20 cellular contexts compared by ENCODE assay signal in genomic region chr10:126131338-126131737, GRCh38.
DNase-seq lines count a peak whose midpoint lies in the region; ATAC-seq and TF ChIP-seq lines count a peak whose summit lies in the region.
"Had no signal": no experiment of that assay in that cellular context is flagged by ENCODE, and none has a peak within 500 bp of the region (broad histone marks: within the 10 kb centered on the region; RNA-seq: fewer than 3 reads in every experiment).

No MANE protein-coding gene starts in this region.

- H3K36me3 ChIP-seq in right atrium auricular region (no peaks in the 10 kb centered on the region), osteoblast (ENCODE audit: insufficient read depth, low read length) (peaks cover 62% of the 10 kb centered on the region)
- H3K36me3 ChIP-seq: esophagus squamous epithelium, HAP-1 had no signal

- H4K20me1 ChIP-seq in osteoblast (ENCODE audit: insufficient read depth, low read length) = no peaks in the 10 kb centered on the region

- H3K79me2 ChIP-seq in osteoblast (ENCODE audit: insufficient read depth, low read length) = no peaks in the 10 kb centered on the region

- no peaks in the 10 kb centered on the region for H3K27me3 ChIP-seq in right atrium auricular region
- H3K27me3 ChIP-seq in osteoblast (ENCODE audit: insufficient read depth, low read length) = no peaks in the 10 kb centered on the region
- H3K27me3 ChIP-seq: esophagus squamous epithelium had no signal

- H3K4me2 ChIP-seq in osteoblast (ENCODE audit: insufficient read depth, low read length) = no peak overlapping the region

- ATAC-seq in Right ventricle myocardium inferior (no peak), GM21515 (IDR thresholded peaks at IDR 0.05; ENCODE audit: unreplicated experiment) (no peak)
- ATAC-seq: natural killer cell treated with Interleukin-12 subunit alpha and Interleukin-12 subunit beta and Interleukin-15 and Interleukin-18, amount 100 ng/mL, for 72 hours; stimulated activated naive CD8-positive, alpha-beta T cell treated with anti-CD3 and anti-CD28 coated beads, Interleukin-15, amount 100 ng/mL, for 72 hours; T-helper 17 cell had no signal

- no peak overlapping the region for H2AFZ ChIP-seq in osteoblast (ENCODE audit: low read length)

- DNase-seq in right atrium auricular region (ENCODE audit: low spot score) (no peak), Right ventricle myocardium inferior (ENCODE audit: missing footprints) (no peak), fibroblast of peridontal ligament (ENCODE audit: extremely low read depth) (peak; percentile 54), osteoblast (ENCODE audit: insufficient read length, low spot score, missing footprints) (peak; percentile 50), medulla oblongata (ENCODE audit: extremely low spot score) (no peak), posterior cingulate gyrus (no peak)
- DNase-seq in central memory CD4-positive, alpha-beta T cell = no peak
- DNase-seq: activated CD4-positive, alpha-beta T cell treated with anti-CD3 and anti-CD28 coated beads, Interleukin-2, amount 50 U/mL, for 1 hour; anterior cingulate cortex; effector memory CD4-positive, alpha-beta T cell; esophagus squamous epithelium; left cardiac atrium; NCI-H1417; NCI-H524 treated with DMSO at 0.1 percent for 48 hours; stimulated activated naive CD8-positive, alpha-beta T cell treated with anti-CD3 and anti-CD28 coated beads, Interleukin-15, amount 100 ng/mL, for 72 hours; T-helper 17 cell had no signal

- TF ChIP-seq CTCF in right atrium auricular region (IDR thresholded peaks at IDR 0.05) (no peak), osteoblast (IDR thresholded peaks at IDR 0.05; ENCODE audit: extremely low read depth, low read depth, low read length) (no peak)

- peak overlapping the region; percentile 11 to 29 for H3K27ac ChIP-seq in right atrium auricular region
- H3K27ac ChIP-seq in osteoblast (ENCODE audit: low read depth, low read length) = peak overlapping the region; percentile 67
- H3K27ac ChIP-seq: SK-N-MC had no signal

- intact Hi-C loops in Right ventricle myocardium inferior (cut with DNase I) (no loop called here), posterior cingulate gyrus (cut with DNase I) (no loop called here)

- H3K4me3 ChIP-seq in right atrium auricular region = no peak overlapping the region
- H3K4me3 ChIP-seq in osteoblast (ENCODE audit: insufficient read depth, low read length) = no peak overlapping the region
- H3K4me3 ChIP-seq: esophagus squamous epithelium, HAP-1, SK-N-MC had no signal

- H3K4me1 ChIP-seq in right atrium auricular region = no peaks in the 10 kb centered on the region
- peaks cover 25% of the 10 kb centered on the region for H3K4me1 ChIP-seq in osteoblast (ENCODE audit: insufficient read depth, low read length)
- H3K4me1 ChIP-seq: esophagus squamous epithelium had no signal

- no peaks in the 10 kb centered on the region for H3K9me3 ChIP-seq in right atrium auricular region
- H3K9me3 ChIP-seq in osteoblast (ENCODE audit: low read depth, low read length) = no peaks in the 10 kb centered on the region
- H3K9me3 ChIP-seq: esophagus squamous epithelium, HAP-1 had no signal

Comparison
In these comparisons a context has a peak if more than half of its experiments do, and no peak if none do; other contexts are left out.
1. DNase-seq: peak in fibroblast of peridontal ligament (single experiment) and osteoblast (single experiment); none in right atrium auricular region (single experiment), Right ventricle myocardium inferior (single experiment), central memory CD4-positive, alpha-beta T cell (single experiment), medulla oblongata (single experiment) and posterior cingulate gyrus (0 of 10).